ENCODE assay signal across 1 cellular context in genomic region chr2:54572262-54572635, GRCh38.
A peak's percentile ranks its signal among the peaks of the same experiment; 100 is the strongest.
TF ChIP-seq lines count a peak whose summit lies in the region.

No MANE protein-coding gene starts in this region.

TF ChIP-seq in HEK293, 187 proteins besides CTCF, POLR2A, EP300 and RAD21 (continued from another document and continues in another):
- peak; percentile 8; the same call in 1 of the 2 replicates for TF ChIP-seq PRDM10 (tag by site-specific recombination; IDR thresholded peaks at IDR 0.05)
- no peak; the same call in 1 of the 2 replicates for TF ChIP-seq ZNF335 (tag by site-specific recombination; conservative IDR thresholded peaks at IDR 0.05)
- TF ChIP-seq ZNF830 (tag by site-specific recombination; IDR thresholded peaks at IDR 0.05; ENCODE audit: low read depth): no peak
- TF ChIP-seq, protein P1, sequence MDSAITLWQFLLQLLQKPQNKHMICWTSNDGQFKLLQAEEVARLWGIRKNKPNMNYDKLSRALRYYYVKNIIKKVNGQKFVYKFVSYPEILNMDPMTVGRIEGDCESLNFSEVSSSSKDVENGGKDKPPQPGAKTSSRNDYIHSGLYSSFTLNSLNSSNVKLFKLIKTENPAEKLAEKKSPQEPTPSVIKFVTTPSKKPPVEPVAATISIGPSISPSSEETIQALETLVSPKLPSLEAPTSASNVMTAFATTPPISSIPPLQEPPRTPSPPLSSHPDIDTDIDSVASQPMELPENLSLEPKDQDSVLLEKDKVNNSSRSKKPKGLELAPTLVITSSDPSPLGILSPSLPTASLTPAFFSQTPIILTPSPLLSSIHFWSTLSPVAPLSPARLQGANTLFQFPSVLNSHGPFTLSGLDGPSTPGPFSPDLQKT (IDR thresholded peaks at IDR 0.05; ENCODE audit: borderline replicate concordance, low read depth, low read length): no peak
- TF ChIP-seq ZNF76 (tag by site-specific recombination; IDR thresholded peaks at IDR 0.05; ENCODE audit: borderline replicate concordance, low read depth): 0 out of 2 replicates have a peak, but pooled peaks have one; percentile 35
- no peak for TF ChIP-seq ZNF768 (tag by site-specific recombination; IDR thresholded peaks at IDR 0.05)
- no peak for TF ChIP-seq ZNF621 (tag by site-specific recombination; IDR thresholded peaks at IDR 0.05)
- TF ChIP-seq TRIM28 (IDR thresholded peaks at IDR 0.05; ENCODE audit: borderline replicate concordance, low read length): 0 out of 2 replicates have a peak, but pooled peaks have one; percentile 56
- TF ChIP-seq ZNF610 (tag by site-specific recombination; IDR thresholded peaks at IDR 0.05; ENCODE audit: borderline replicate concordance): no peak
- TF ChIP-seq ZNF416 (tag by site-specific recombination; IDR thresholded peaks at IDR 0.05): no peak
- TF ChIP-seq ZBTB48 (tag by site-specific recombination; IDR thresholded peaks at IDR 0.05): no peak
- no peak for TF ChIP-seq ZNF571 (tag by site-specific recombination; IDR thresholded peaks at IDR 0.05)
- TF ChIP-seq GLIS1 (tag by site-specific recombination; IDR thresholded peaks at IDR 0.05): 0 out of 2 replicates have a peak, but pooled peaks have one; percentile 23
- TF ChIP-seq ZNF37A (tag by site-specific recombination; IDR thresholded peaks at IDR 0.05): no peak
- TF ChIP-seq ZNF514 (tag by site-specific recombination; IDR thresholded peaks at IDR 0.05): no peak
- no peak for TF ChIP-seq ZNF785 (tag by site-specific recombination; IDR thresholded peaks at IDR 0.05)
- no peak for TF ChIP-seq ZNF302 (tag by site-specific recombination; IDR thresholded peaks at IDR 0.05; ENCODE audit: low read depth)
- TF ChIP-seq ZNF521 (tag by site-specific recombination; IDR thresholded peaks at IDR 0.05): no peak
- no peak for TF ChIP-seq ZNF169 (tag by site-specific recombination; IDR thresholded peaks at IDR 0.05)
- TF ChIP-seq, protein P2, sequence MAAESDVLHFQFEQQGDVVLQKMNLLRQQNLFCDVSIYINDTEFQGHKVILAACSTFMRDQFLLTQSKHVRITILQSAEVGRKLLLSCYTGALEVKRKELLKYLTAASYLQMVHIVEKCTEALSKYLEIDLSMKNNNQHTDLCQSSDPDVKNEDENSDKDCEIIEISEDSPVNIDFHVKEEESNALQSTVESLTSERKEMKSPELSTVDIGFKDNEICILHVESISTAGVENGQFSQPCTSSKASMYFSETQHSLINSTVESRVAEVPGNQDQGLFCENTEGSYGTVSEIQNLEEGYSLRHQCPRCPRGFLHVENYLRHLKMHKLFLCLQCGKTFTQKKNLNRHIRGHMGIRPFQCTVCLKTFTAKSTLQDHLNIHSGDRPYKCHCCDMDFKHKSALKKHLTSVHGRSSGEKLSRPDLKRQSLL (tag by site-specific recombination; IDR thresholded peaks at IDR 0.05): no peak
- TF ChIP-seq ZNF157 (tag by site-specific recombination; IDR thresholded peaks at IDR 0.05): no peak
- TF ChIP-seq ZSCAN4 (tag by site-specific recombination; IDR thresholded peaks at IDR 0.05): 0 out of 2 replicates have a peak, but pooled peaks have one; percentile 40
- TF ChIP-seq ZNF350 (tag by site-specific recombination; IDR thresholded peaks at IDR 0.05): no peak
- TF ChIP-seq EGR2 (tag by site-specific recombination; IDR thresholded peaks at IDR 0.05; ENCODE audit: low read depth): no peak
- no peak for TF ChIP-seq ZNF391 (tag by site-specific recombination; IDR thresholded peaks at IDR 0.05; ENCODE audit: borderline replicate concordance, low read depth)
- no peak for TF ChIP-seq ZNF707 (tag by site-specific recombination; IDR thresholded peaks at IDR 0.05)
- 0 out of 2 replicates have a peak, but pooled peaks have one; percentile 25 for TF ChIP-seq BCL11B (tag by site-specific recombination; IDR thresholded peaks at IDR 0.05; ENCODE audit: low read depth)
- TF ChIP-seq ZNF114 (tag by site-specific recombination; IDR thresholded peaks at IDR 0.05): no peak
- TF ChIP-seq, protein P3, sequence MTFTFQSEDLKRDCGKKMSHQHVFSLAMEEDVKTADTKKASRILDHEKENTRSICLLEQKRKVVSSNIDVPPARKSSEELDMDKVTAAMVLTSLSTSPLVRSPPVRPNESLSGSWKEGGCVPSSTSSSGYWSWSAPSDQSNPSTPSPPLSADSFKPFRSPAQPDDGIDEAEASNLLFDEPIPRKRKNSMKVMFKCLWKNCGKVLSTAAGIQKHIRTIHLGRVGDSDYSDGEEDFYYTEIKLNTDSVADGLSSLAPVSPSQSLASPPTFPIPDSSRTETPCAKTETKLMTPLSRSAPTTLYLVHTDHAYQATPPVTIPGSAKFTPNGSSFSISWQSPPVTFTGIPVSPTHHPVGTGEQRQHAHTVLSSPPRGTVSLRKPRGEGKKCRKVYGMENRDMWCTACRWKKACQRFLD (tag by site-specific recombination; IDR thresholded peaks at IDR 0.05): no peak
- no peak for TF ChIP-seq ZNF404 (tag by site-specific recombination; IDR thresholded peaks at IDR 0.05)
- TF ChIP-seq ZNF658 (tag by site-specific recombination; IDR thresholded peaks at IDR 0.05): no peak
- peak; percentile 90 for TF ChIP-seq OSR2 (tag by site-specific recombination; IDR thresholded peaks at IDR 0.05)
- TF ChIP-seq ZNF513 (tag by site-specific recombination; IDR thresholded peaks at IDR 0.05): no peak
- TF ChIP-seq TCF7L2 (IDR thresholded peaks at IDR 0.05; ENCODE audit: borderline replicate concordance, low read depth, low read length): 0 out of 2 replicates have a peak, but pooled peaks have one; percentile 18
- TF ChIP-seq ZNF48 (tag by site-specific recombination; IDR thresholded peaks at IDR 0.05): no peak
- TF ChIP-seq, protein P4, sequence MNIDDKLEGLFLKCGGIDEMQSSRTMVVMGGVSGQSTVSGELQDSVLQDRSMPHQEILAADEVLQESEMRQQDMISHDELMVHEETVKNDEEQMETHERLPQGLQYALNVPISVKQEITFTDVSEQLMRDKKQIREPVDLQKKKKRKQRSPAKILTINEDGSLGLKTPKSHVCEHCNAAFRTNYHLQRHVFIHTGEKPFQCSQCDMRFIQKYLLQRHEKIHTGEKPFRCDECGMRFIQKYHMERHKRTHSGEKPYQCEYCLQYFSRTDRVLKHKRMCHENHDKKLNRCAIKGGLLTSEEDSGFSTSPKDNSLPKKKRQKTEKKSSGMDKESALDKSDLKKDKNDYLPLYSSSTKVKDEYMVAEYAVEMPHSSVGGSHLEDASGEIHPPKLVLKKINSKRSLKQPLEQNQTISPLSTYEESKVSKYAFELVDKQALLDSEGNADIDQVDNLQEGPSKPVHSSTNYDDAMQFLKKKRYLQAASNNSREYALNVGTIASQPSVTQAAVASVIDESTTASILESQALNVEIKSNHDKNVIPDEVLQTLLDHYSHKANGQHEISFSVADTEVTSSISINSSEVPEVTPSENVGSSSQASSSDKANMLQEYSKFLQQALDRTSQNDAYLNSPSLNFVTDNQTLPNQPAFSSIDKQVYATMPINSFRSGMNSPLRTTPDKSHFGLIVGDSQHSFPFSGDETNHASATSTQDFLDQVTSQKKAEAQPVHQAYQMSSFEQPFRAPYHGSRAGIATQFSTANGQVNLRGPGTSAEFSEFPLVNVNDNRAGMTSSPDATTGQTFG (tag by site-specific recombination; IDR thresholded peaks at IDR 0.05; ENCODE audit: borderline replicate concordance): no peak
- TF ChIP-seq ZNF580 (tag by site-specific recombination; IDR thresholded peaks at IDR 0.05): no peak
- no peak for TF ChIP-seq ZNF530 (tag by site-specific recombination; IDR thresholded peaks at IDR 0.05; ENCODE audit: low read depth)
- TF ChIP-seq MZF1 (tag by site-specific recombination; IDR thresholded peaks at IDR 0.05; ENCODE audit: borderline replicate concordance): no peak
- no peak for TF ChIP-seq ZNF747 (tag by site-specific recombination; IDR thresholded peaks at IDR 0.05)
- TF ChIP-seq ZNF362 (tag by site-specific recombination; IDR thresholded peaks at IDR 0.05): no peak
- no peak for TF ChIP-seq ZNF670 (tag by site-specific recombination; IDR thresholded peaks at IDR 0.05; ENCODE audit: low read depth)
- TF ChIP-seq SP7 (tag by site-specific recombination; IDR thresholded peaks at IDR 0.05): peak; percentile 73
- no peak for TF ChIP-seq ZNF239 (tag by site-specific recombination; IDR thresholded peaks at IDR 0.05)
- no peak for TF ChIP-seq ZNF600 (tag by site-specific recombination; IDR thresholded peaks at IDR 0.05)
- peak; percentile 85 for TF ChIP-seq KLF1 (tag by site-specific recombination; IDR thresholded peaks at IDR 0.05)
- TF ChIP-seq ZNF596 (tag by site-specific recombination; IDR thresholded peaks at IDR 0.05): no peak
- peak; percentile 77 for TF ChIP-seq WT1 (tag by site-specific recombination; IDR thresholded peaks at IDR 0.05)
- no peak for TF ChIP-seq HOXC10 (CRISPR knock-in tag; IDR thresholded peaks at IDR 0.05)
- TF ChIP-seq ZNF776 (tag by site-specific recombination; IDR thresholded peaks at IDR 0.05; ENCODE audit: borderline replicate concordance): no peak
- TF ChIP-seq ZNF10 (tag by site-specific recombination; IDR thresholded peaks at IDR 0.05): peak; percentile 39; the same call in 1 of the 2 replicates
- TF ChIP-seq ZNF280D (tag by site-specific recombination; IDR thresholded peaks at IDR 0.05): no peak
